In the genomic region with DNA sequence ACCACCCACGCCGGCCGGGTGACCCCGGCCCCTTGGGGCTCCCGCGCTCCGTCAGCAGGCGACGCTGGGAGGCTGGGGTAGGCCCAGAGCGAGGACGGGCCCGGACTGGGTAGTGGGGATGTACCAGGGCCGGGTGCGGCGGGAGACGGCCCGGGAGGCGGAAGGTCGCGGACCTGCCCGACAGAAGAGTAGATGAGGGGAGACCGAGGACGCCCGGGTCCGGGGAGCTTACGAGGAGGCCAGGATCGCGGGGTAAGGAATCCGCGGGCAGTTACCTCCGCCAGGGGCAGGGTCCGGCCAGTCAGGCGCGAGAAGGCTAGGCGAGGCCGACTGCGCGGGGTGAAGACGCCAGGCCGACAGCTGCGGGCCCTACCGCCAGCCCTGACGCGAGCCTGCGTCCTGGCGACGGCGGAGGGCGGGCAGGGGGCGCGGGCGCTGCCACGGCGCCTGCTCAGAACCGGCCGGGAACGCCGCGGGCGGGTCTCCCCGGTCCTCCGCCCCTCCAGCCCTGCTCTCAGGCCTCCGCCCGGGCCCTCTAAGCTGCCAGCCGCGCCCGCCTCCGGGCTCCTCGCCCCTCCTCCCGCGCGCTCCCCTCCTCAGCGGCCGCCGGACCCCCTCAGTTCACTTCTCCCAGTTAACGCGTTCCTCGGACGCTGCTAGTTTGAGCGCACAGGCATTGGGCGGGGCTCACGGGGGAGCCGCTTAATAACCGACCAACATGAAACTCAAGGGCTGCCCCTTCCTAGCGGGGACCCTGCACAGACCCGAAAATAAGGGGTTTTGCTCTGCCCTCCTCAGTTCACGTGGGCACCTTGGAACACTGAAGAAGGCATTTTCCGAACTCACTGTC, we compare ENCODE assay signal across 1 cellular context.
TF ChIP-seq lines count a peak whose summit lies in the region.

TSS of gene CPLANE1 (minus strand) at position 407 of the 850 bp plus-strand sequence. CDS start 1,678 bp downstream, outside the sequence.

TF ChIP-seq in HepG2, 621 proteins besides CTCF, POLR2A, EP300 and RAD21 (continued from another document and continues in another):
- TF ChIP-seq, protein P1, sequence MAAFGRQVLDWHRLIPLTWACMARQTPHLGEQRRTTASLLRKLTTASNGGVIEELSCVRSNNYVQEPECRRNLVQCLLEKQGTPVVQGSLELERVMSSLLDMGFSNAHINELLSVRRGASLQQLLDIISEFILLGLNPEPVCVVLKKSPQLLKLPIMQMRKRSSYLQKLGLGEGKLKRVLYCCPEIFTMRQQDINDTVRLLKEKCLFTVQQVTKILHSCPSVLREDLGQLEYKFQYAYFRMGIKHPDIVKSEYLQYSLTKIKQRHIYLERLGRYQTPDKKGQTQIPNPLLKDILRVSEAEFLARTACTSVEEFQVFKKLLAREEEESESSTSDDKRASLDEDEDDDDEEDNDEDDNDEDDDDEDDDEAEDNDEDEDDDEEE (CRISPR knock-in tag; IDR thresholded peaks at IDR 0.05) = 0 out of 2 replicates have a peak, but pooled peaks have one; percentile 79
- TF ChIP-seq ZNF878 (CRISPR knock-in tag; IDR thresholded peaks at IDR 0.05) (no peak), HOXA9 (CRISPR knock-in tag; IDR thresholded peaks at IDR 0.05; ENCODE audit: borderline replicate concordance) (no peak), CC2D1A (CRISPR knock-in tag; IDR thresholded peaks at IDR 0.05) (no peak), NPAS2 (CRISPR knock-in tag; IDR thresholded peaks at IDR 0.05; ENCODE audit: borderline replicate concordance) (no peak), NCOA1 (CRISPR knock-in tag; IDR thresholded peaks at IDR 0.05) (no peak), ZNF572 (CRISPR knock-in tag; IDR thresholded peaks at IDR 0.05) (no peak; the same call in 1 of the 2 replicates), ZNF232 (CRISPR knock-in tag; IDR thresholded peaks at IDR 0.05; ENCODE audit: borderline replicate concordance) (no peak), ZC3H13 (CRISPR knock-in tag; IDR thresholded peaks at IDR 0.05) (no peak), HNRNPH1 (optimal IDR thresholded peaks at IDR 0.05; ENCODE audit: low read depth, low read length) (no peak), ZNF674 (CRISPR knock-in tag; IDR thresholded peaks at IDR 0.05; ENCODE audit: low read depth) (no peak), HDAC6 (IDR thresholded peaks at IDR 0.05; ENCODE audit: low read depth, low read length) (no peak), HDAC1 (CRISPR knock-in tag; IDR thresholded peaks at IDR 0.05) (peak; percentile 73), CBX5 (CRISPR knock-in tag; IDR thresholded peaks at IDR 0.05; ENCODE audit: borderline replicate concordance) (no peak), FOSL1 (CRISPR knock-in tag; IDR thresholded peaks at IDR 0.05; ENCODE audit: borderline replicate concordance) (no peak), ZIK1 (CRISPR knock-in tag; IDR thresholded peaks at IDR 0.05; ENCODE audit: borderline replicate concordance, low read depth) (peak; percentile 63; the same call in 1 of the 2 replicates), MED1 (CRISPR knock-in tag; IDR thresholded peaks at IDR 0.05) (0 out of 2 replicates have a peak, but pooled peaks have one; percentile 6), PRDM4 (CRISPR knock-in tag; IDR thresholded peaks at IDR 0.05; ENCODE audit: borderline replicate concordance) (no peak), ZSCAN29 (CRISPR knock-in tag; conservative IDR thresholded peaks at IDR 0.05) (no peak), RARG (CRISPR knock-in tag; IDR thresholded peaks at IDR 0.05; ENCODE audit: low read depth) (no peak), SMAD1 (CRISPR knock-in tag; IDR thresholded peaks at IDR 0.05; ENCODE audit: borderline replicate concordance, low read depth) (no peak), XBP1 (CRISPR knock-in tag; IDR thresholded peaks at IDR 0.05) (no peak), PAWR (CRISPR knock-in tag; IDR thresholded peaks at IDR 0.05; ENCODE audit: borderline replicate concordance) (no peak), FOSL2 (CRISPR knock-in tag; IDR thresholded peaks at IDR 0.05) (0 out of 2 replicates have a peak, but pooled peaks have one; percentile 5), ZBTB14 (CRISPR knock-in tag; IDR thresholded peaks at IDR 0.05) (no peak), NR2F6 (IDR thresholded peaks at IDR 0.05) (no peak), NR2F6 (CRISPR knock-in tag; IDR thresholded peaks at IDR 0.05) (no peak), HNF1A (IDR thresholded peaks at IDR 0.05; ENCODE audit: low read depth) (no peak), HNF1A (CRISPR knock-in tag; IDR thresholded peaks at IDR 0.05; ENCODE audit: borderline replicate concordance) (0 out of 2 replicates have a peak, but pooled peaks have one; percentile 2), ASH2L (IDR thresholded peaks at IDR 0.05; ENCODE audit: insufficient read length, low read depth, low read length) (peak; percentile 69), ZNF333 (CRISPR knock-in tag; IDR thresholded peaks at IDR 0.05; ENCODE audit: borderline replicate concordance) (peak; percentile 62; the same call in 1 of the 2 replicates), ZNF468 (CRISPR knock-in tag; IDR thresholded peaks at IDR 0.05) (no peak), PHF20 (CRISPR knock-in tag; IDR thresholded peaks at IDR 0.05) (peak; percentile 51; the same call in 1 of the 2 replicates), HOMEZ (CRISPR knock-in tag; IDR thresholded peaks at IDR 0.05; ENCODE audit: low read depth) (no peak), ZBTB3 (CRISPR knock-in tag; IDR thresholded peaks at IDR 0.05; ENCODE audit: borderline replicate concordance, low read depth) (0 out of 2 replicates have a peak, but pooled peaks have one; percentile 55)
- TF ChIP-seq, protein P2, sequence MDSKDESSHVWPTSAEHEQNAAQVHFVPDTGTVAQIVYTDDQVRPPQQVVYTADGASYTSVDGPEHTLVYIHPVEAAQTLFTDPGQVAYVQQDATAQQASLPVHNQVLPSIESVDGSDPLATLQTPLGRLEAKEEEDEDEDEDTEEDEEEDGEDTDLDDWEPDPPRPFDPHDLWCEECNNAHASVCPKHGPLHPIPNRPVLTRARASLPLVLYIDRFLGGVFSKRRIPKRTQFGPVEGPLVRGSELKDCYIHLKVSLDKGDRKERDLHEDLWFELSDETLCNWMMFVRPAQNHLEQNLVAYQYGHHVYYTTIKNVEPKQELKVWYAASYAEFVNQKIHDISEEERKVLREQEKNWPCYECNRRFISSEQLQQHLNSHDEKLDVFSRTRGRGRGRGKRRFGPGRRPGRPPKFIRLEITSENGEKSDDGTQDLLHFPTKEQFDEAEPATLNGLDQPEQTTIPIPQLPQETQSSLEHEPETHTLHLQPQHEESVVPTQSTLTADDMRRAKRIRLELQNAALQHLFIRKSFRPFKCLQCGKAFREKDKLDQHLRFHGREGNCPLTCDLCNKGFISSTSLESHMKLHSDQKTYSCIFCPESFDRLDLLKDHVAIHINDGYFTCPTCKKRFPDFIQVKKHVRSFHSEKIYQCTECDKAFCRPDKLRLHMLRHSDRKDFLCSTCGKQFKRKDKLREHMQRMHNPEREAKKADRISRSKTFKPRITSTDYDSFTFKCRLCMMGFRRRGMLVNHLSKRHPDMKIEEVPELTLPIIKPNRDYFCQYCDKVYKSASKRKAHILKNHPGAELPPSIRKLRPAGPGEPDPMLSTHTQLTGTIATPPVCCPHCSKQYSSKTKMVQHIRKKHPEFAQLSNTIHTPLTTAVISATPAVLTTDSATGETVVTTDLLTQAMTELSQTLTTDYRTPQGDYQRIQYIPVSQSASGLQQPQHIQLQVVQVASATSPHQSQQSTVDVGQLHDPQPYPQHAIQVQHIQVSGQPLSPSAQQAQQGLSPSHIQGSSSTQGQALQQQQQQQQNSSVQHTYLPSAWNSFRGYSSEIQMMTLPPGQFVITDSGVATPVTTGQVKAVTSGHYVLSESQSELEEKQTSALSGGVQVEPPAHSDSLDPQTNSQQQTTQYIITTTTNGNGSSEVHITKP (CRISPR knock-in tag; IDR thresholded peaks at IDR 0.05; ENCODE audit: low read depth) = no peak
- TF ChIP-seq, protein P3, sequence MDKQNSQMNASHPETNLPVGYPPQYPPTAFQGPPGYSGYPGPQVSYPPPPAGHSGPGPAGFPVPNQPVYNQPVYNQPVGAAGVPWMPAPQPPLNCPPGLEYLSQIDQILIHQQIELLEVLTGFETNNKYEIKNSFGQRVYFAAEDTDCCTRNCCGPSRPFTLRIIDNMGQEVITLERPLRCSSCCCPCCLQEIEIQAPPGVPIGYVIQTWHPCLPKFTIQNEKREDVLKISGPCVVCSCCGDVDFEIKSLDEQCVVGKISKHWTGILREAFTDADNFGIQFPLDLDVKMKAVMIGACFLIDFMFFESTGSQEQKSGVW (CRISPR knock-in tag; IDR thresholded peaks at IDR 0.05; ENCODE audit: borderline replicate concordance) = no peak
- TF ChIP-seq, protein P4, sequence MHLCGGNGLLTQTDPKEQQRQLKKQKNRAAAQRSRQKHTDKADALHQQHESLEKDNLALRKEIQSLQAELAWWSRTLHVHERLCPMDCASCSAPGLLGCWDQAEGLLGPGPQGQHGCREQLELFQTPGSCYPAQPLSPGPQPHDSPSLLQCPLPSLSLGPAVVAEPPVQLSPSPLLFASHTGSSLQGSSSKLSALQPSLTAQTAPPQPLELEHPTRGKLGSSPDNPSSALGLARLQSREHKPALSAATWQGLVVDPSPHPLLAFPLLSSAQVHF (CRISPR knock-in tag; IDR thresholded peaks at IDR 0.05) = no peak
- TF ChIP-seq, protein P5, sequence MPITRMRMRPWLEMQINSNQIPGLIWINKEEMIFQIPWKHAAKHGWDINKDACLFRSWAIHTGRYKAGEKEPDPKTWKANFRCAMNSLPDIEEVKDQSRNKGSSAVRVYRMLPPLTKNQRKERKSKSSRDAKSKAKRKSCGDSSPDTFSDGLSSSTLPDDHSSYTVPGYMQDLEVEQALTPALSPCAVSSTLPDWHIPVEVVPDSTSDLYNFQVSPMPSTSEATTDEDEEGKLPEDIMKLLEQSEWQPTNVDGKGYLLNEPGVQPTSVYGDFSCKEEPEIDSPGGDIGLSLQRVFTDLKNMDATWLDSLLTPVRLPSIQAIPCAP (CRISPR knock-in tag; IDR thresholded peaks at IDR 0.05; ENCODE audit: low read depth) = 0 out of 2 replicates have a peak, but pooled peaks have one; percentile 53
- TF ChIP-seq, protein P6, sequence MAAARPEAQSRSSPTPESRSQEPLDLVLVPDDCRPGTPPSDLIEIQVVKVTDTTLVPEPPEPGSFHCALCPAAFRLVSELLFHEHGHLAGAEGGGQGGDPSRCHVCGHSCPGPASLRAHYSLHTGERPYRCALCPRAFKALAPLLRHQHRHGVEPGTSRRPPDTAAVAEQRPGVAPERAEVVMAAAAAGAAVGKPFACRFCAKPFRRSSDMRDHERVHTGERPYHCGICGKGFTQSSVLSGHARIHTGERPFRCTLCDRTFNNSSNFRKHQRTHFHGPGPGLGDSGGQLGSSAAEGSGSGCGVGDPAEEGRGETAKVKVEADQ (CRISPR knock-in tag; IDR thresholded peaks at IDR 0.05; ENCODE audit: borderline replicate concordance) = no peak; the same call in 1 of the 2 replicates
